1 cellular context compared by ENCODE assay signal in the genomic region with DNA sequence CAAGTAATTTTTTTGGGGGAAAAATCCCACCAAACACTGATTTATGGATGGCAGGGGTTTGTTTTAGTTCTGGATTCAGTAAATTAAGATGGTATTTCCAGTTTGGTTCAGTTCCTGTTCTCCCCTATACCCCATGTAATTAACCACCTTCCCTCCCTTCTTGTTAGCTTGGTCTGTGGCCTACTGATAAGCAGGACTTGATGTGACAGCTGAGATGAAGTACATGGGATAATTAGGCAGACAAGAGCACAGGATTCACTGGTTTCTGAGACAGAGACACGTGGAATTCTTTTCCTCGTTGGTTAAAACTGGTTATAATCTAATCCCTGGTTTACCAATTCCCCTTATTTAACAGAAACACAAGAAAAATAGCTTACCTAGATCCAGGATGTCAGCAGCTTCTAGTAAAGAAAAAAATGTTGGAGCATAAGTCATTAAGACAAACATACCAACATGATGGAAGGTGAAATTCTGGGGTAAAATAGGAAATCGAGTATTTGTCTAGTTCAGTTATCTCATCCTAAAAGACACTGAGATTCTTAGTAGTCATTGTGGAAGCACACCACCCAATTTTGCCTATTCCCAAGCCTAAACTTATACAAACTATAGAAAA.
TF ChIP-seq lines count a peak whose summit lies in the region.

No MANE protein-coding gene starts in this region.

TF ChIP-seq in K562, 482 proteins besides CTCF, POLR2A, EP300 and RAD21 (continued from another document and continues in another):
- TF ChIP-seq, protein P1, sequence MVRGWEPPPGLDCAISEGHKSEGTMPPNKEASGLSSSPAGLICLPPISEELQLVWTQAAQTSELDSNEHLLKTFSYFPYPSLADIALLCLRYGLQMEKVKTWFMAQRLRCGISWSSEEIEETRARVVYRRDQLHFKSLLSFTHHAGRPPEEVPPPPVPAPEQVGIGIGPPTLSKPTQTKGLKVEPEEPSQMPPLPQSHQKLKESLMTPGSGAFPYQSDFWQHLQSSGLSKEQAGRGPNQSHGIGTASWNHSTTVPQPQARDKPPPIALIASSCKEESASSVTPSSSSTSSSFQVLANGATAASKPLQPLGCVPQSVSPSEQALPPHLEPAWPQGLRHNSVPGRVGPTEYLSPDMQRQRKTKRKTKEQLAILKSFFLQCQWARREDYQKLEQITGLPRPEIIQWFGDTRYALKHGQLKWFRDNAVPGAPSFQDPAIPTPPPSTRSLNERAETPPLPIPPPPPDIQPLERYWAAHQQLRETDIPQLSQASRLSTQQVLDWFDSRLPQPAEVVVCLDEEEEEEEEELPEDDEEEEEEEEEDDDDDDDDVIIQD (CRISPR knock-in tag; IDR thresholded peaks at IDR 0.05): no peak
- no peak for TF ChIP-seq FOXA3 (CRISPR knock-in tag; conservative IDR thresholded peaks at IDR 0.05 in 1 of 2, IDR thresholded peaks at IDR 0.05 in 1 of 2)
- TF ChIP-seq BCL6 (CRISPR knock-in tag; IDR thresholded peaks at IDR 0.05): no peak
- no peak for TF ChIP-seq SLC30A9 (CRISPR knock-in tag; IDR thresholded peaks at IDR 0.05)
- TF ChIP-seq RBFOX2 (IDR thresholded peaks at IDR 0.05; ENCODE audit: low read depth, low read length): no peak
- TF ChIP-seq TEAD2 (tag; IDR thresholded peaks at IDR 0.05): no peak
- no peak for TF ChIP-seq ASH1L (IDR thresholded peaks at IDR 0.05; ENCODE audit: borderline replicate concordance, low read depth, partially characterized antibody)
- TF ChIP-seq, protein P2, sequence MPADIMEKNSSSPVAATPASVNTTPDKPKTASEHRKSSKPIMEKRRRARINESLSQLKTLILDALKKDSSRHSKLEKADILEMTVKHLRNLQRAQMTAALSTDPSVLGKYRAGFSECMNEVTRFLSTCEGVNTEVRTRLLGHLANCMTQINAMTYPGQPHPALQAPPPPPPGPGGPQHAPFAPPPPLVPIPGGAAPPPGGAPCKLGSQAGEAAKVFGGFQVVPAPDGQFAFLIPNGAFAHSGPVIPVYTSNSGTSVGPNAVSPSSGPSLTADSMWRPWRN (IDR thresholded peaks at IDR 0.05; ENCODE audit: low read depth): peak; percentile 85
- no peak for TF ChIP-seq ZNF12 (CRISPR knock-in tag; IDR thresholded peaks at IDR 0.05)
- TF ChIP-seq YY1 (IDR thresholded peaks at IDR 0.05; ENCODE audit: borderline replicate concordance in 1 of 3, control insufficient read depth in 1 of 3, extremely low read depth in 1 of 3, insufficient read depth in 3 of 3, insufficient read length in 1 of 3, insufficient replicate concordance in 2 of 3, low read depth in 1 of 3, low read length in 2 of 3): no peak
- TF ChIP-seq TSC22D4 (tag; IDR thresholded peaks at IDR 0.05): no peak
- no peak for TF ChIP-seq ZNF121 (CRISPR knock-in tag; conservative IDR thresholded peaks at IDR 0.05)
- TF ChIP-seq, protein P3, sequence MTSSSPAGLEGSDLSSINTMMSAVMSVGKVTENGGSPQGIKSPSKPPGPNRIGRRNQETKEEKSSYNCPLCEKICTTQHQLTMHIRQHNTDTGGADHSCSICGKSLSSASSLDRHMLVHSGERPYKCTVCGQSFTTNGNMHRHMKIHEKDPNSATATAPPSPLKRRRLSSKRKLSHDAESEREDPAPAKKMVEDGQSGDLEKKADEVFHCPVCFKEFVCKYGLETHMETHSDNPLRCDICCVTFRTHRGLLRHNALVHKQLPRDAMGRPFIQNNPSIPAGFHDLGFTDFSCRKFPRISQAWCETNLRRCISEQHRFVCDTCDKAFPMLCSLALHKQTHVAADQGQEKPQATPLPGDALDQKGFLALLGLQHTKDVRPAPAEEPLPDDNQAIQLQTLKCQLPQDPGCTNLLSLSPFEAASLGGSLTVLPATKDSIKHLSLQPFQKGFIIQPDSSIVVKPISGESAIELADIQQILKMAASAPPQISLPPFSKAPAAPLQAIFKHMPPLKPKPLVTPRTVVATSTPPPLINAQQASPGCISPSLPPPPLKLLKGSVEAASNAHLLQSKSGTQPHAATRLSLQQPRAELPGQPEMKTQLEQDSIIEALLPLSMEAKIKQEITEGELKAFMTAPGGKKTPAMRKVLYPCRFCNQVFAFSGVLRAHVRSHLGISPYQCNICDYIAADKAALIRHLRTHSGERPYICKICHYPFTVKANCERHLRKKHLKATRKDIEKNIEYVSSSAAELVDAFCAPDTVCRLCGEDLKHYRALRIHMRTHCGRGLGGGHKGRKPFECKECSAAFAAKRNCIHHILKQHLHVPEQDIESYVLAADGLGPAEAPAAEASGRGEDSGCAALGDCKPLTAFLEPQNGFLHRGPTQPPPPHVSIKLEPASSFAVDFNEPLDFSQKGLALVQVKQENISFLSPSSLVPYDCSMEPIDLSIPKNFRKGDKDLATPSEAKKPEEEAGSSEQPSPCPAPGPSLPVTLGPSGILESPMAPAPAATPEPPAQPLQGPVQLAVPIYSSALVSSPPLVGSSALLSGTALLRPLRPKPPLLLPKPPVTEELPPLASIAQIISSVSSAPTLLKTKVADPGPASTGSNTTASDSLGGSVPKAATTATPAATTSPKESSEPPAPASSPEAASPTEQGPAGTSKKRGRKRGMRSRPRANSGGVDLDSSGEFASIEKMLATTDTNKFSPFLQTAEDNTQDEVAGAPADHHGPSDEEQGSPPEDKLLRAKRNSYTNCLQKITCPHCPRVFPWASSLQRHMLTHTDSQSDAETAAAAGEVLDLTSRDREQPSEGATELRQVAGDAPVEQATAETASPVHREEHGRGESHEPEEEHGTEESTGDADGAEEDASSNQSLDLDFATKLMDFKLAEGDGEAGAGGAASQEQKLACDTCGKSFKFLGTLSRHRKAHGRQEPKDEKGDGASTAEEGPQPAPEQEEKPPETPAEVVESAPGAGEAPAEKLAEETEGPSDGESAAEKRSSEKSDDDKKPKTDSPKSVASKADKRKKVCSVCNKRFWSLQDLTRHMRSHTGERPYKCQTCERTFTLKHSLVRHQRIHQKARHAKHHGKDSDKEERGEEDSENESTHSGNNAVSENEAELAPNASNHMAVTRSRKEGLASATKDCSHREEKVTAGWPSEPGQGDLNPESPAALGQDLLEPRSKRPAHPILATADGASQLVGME (CRISPR knock-in tag; IDR thresholded peaks at IDR 0.05): no peak
- TF ChIP-seq MED1 (CRISPR knock-in tag; IDR thresholded peaks at IDR 0.05; ENCODE audit: borderline replicate concordance): no peak
- no peak for TF ChIP-seq JUNB (CRISPR knock-in tag; conservative IDR thresholded peaks at IDR 0.05)
- no peak for TF ChIP-seq ARHGAP35 (IDR thresholded peaks at IDR 0.05; ENCODE audit: partially characterized antibody)
- no peak for TF ChIP-seq HNRNPLL (IDR thresholded peaks at IDR 0.05; ENCODE audit: low read depth, low read length, poor library complexity, severe bottlenecking)
- TF ChIP-seq NFXL1 (CRISPR knock-in tag; IDR thresholded peaks at IDR 0.05): no peak
- TF ChIP-seq SOX6 (IDR thresholded peaks at IDR 0.05): peak; percentile 90
- TF ChIP-seq, protein P4, sequence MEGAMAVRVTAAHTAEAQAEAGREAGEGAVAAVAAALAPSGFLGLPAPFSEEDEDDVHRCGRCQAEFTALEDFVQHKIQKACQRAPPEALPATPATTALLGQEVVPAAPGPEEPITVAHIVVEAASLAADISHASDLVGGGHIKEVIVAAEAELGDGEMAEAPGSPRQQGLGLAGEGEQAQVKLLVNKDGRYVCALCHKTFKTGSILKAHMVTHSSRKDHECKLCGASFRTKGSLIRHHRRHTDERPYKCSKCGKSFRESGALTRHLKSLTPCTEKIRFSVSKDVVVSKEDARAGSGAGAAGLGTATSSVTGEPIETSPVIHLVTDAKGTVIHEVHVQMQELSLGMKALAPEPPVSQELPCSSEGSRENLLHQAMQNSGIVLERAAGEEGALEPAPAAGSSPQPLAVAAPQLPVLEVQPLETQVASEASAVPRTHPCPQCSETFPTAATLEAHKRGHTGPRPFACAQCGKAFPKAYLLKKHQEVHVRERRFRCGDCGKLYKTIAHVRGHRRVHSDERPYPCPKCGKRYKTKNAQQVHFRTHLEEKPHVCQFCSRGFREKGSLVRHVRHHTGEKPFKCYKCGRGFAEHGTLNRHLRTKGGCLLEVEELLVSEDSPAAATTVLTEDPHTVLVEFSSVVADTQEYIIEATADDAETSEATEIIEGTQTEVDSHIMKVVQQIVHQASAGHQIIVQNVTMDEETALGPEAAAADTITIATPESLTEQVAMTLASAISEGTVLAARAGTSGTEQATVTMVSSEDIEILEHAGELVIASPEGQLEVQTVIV (CRISPR knock-in tag; IDR thresholded peaks at IDR 0.05; ENCODE audit: borderline replicate concordance): no peak
- no peak for TF ChIP-seq ZNF174 (CRISPR knock-in tag; IDR thresholded peaks at IDR 0.05)
- TF ChIP-seq, protein P5, sequence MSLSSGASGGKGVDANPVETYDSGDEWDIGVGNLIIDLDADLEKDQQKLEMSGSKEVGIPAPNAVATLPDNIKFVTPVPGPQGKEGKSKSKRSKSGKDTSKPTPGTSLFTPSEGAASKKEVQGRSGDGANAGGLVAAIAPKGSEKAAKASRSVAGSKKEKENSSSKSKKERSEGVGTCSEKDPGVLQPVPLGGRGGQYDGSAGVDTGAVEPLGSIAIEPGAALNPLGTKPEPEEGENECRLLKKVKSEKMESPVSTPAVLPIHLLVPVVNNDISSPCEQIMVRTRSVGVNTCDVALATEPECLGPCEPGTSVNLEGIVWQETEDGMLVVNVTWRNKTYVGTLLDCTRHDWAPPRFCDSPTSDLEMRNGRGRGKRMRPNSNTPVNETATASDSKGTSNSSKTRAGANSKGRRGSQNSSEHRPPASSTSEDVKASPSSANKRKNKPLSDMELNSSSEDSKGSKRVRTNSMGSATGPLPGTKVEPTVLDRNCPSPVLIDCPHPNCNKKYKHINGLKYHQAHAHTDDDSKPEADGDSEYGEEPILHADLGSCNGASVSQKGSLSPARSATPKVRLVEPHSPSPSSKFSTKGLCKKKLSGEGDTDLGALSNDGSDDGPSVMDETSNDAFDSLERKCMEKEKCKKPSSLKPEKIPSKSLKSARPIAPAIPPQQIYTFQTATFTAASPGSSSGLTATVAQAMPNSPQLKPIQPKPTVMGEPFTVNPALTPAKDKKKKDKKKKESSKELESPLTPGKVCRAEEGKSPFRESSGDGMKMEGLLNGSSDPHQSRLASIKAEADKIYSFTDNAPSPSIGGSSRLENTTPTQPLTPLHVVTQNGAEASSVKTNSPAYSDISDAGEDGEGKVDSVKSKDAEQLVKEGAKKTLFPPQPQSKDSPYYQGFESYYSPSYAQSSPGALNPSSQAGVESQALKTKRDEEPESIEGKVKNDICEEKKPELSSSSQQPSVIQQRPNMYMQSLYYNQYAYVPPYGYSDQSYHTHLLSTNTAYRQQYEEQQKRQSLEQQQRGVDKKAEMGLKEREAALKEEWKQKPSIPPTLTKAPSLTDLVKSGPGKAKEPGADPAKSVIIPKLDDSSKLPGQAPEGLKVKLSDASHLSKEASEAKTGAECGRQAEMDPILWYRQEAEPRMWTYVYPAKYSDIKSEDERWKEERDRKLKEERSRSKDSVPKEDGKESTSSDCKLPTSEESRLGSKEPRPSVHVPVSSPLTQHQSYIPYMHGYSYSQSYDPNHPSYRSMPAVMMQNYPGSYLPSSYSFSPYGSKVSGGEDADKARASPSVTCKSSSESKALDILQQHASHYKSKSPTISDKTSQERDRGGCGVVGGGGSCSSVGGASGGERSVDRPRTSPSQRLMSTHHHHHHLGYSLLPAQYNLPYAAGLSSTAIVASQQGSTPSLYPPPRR (CRISPR knock-in tag; IDR thresholded peaks at IDR 0.05; ENCODE audit: borderline replicate concordance): no peak
- no peak for TF ChIP-seq NFATC3 (IDR thresholded peaks at IDR 0.05)
- TF ChIP-seq SAP30 (IDR thresholded peaks at IDR 0.05; ENCODE audit: borderline replicate concordance, insufficient read depth, low read depth, low read length, poor library complexity, severe bottlenecking): no peak
- TF ChIP-seq ZNF583 (CRISPR knock-in tag; IDR thresholded peaks at IDR 0.05): no peak
- no peak for TF ChIP-seq ZNF212 (CRISPR knock-in tag; IDR thresholded peaks at IDR 0.05)
- peak; percentile 90 for TF ChIP-seq PML (IDR thresholded peaks at IDR 0.05; ENCODE audit: low read length)
- TF ChIP-seq MEF2A (IDR thresholded peaks at IDR 0.05; ENCODE audit: control insufficient read depth, low read depth, low read length): no peak
- TF ChIP-seq CC2D1A (IDR thresholded peaks at IDR 0.05): peak; percentile 65; the same call in 1 of the 2 replicates
- TF ChIP-seq JUN (IDR thresholded peaks at IDR 0.05; ENCODE audit: borderline replicate concordance, low read depth, low read length): no peak
- no peak for TF ChIP-seq JUN (CRISPR knock-in tag; IDR thresholded peaks at IDR 0.05; ENCODE audit: borderline replicate concordance)
- no peak for TF ChIP-seq RHOXF2B (CRISPR knock-in tag; conservative IDR thresholded peaks at IDR 0.05)
- no peak for TF ChIP-seq SNIP1 (IDR thresholded peaks at IDR 0.05; ENCODE audit: low read depth)
- peak; percentile 93 for TF ChIP-seq LEF1 (IDR thresholded peaks at IDR 0.05)
- no peak for TF ChIP-seq KDM5B (IDR thresholded peaks at IDR 0.05; ENCODE audit: insufficient replicate concordance, low read depth, low read length)
